In the genomic region with DNA sequence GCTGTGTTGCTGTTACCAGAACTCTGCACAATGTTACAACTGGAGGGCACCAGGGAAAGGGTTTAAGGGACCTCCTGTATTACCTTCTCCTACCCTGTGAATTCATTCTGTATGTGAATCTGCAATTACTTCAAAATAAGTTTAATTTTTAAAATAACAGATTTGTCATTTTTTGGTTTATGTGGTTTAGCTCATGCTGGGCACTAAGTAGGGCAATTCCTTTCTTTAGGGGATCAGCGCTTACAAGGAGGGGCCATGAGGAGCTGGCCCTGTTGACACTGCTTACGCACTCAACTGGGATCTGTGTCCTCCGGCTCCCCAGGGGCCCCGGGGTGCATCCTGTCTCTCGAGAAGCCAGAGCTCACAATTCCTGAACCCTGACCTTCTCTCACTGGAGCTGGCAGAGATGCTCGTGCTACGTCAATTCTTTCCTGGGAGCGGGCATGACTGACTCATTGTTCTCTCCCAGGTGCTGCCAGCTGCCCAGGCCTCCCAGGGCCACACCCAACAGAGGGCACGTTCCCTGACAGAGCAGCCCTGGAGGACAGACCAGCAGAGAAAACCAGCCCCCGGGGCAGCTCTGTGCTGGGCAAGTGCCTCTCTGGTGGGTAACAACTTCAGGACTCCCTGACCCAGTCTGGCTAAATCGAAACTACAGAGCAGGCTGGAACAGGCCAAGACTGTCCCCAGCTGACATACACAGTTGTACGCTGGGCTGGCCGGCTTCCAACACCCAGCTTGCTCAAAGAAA, we compare ENCODE assay signal across 9 cellular contexts. TPM values are rescaled to one million over a fixed set of nuclear protein-coding genes. Genes with fewer than 3 reads are reported as not detected.
A peak's percentile ranks its signal among the peaks of the same experiment; 100 is the strongest.
DNase-seq lines count a peak whose midpoint lies in the region; ATAC-seq and TF ChIP-seq lines count a peak whose summit lies in the region.
"Had no signal": no experiment of that assay in that cellular context is flagged by ENCODE, and none has a peak within 500 bp of the region (broad histone marks: within the 10 kb centered on the region; RNA-seq: fewer than 3 reads in every experiment).

No MANE protein-coding gene starts in this region.

- in situ Hi-C loops in GM23248 (cut with MboI): no loop called here

- ATAC-seq in WTC11 (no peak), left ventricle myocardium superior (peak; percentile 83), GM18909 (IDR thresholded peaks at IDR 0.05; ENCODE audit: poor library complexity, unreplicated experiment) (no peak)
- ATAC-seq in activated T-cell treated with anti-CD3 and anti-CD28 coated beads, Interleukin-2, amount 50 U/mL, for 72 hours (replicated peaks in 1 of 2): no peak

- H3K4me2 ChIP-seq in GM23248 (ENCODE audit: unreplicated experiment): peak overlapping the region; percentile 33

- DNase-seq in GM23248 (peak; percentile 81), WTC11 (ENCODE audit: low spot score) (no peak), left ventricle myocardium superior (peak; percentile 92), skeletal muscle cell (ENCODE audit: low read depth) (peak; percentile 47), KG1 (lab: John Stamatoyannopoulos, UW) (no peak), middle frontal gyrus (ENCODE audit: extremely low spot score, low spot score) (no peak)
- no peak for DNase-seq in activated T-cell treated with anti-CD3 and anti-CD28 coated beads, Interleukin-2, amount 50 U/mL, for 72 hours

- H3K27me3 ChIP-seq in GM23248 (replicated peaks; ENCODE audit: insufficient read depth): no peaks in the 10 kb centered on the region

- no peaks in the 10 kb centered on the region for H3K9me2 ChIP-seq in GM23248 (ENCODE audit: insufficient read depth)

- peak overlapping the region; percentile 60 for H3K27ac ChIP-seq in GM23248

- peak overlapping the region; percentile 52 for H3K9ac ChIP-seq in GM23248

- no peaks in the 10 kb centered on the region for H3K27me3 Mint-ChIP-seq in WTC11 (ENCODE audit: low read depth)
- peaks cover 7% of the 10 kb centered on the region for H3K27me3 Mint-ChIP-seq in activated T-cell treated with anti-CD3 and anti-CD28 coated beads, Interleukin-2, amount 50 U/mL, for 72 hours (ENCODE audit: low read depth)

- 0 out of 2 replicates have a peak, but pooled peaks cover 3% of the 10 kb centered on the region for H3K36me3 ChIP-seq in GM23248 (ENCODE audit: low read depth)

- H3K4me1 Mint-ChIP-seq in WTC11: peaks cover 96% of the 10 kb centered on the region
- no peaks in the 10 kb centered on the region for H3K4me1 Mint-ChIP-seq in activated T-cell treated with anti-CD3 and anti-CD28 coated beads, Interleukin-2, amount 50 U/mL, for 72 hours (ENCODE audit: low read depth)
- H3K4me1 Mint-ChIP-seq: central memory CD8-positive, alpha-beta T cell had no signal

- WGBS in GM23248 (ENCODE audit: low coverage in 1 of 2, low lambda C conversion rate in 2 of 2, missing lambda C conversion rate in 2 of 2), 2 experiments: 44 to 46% methylated on average over 12 to 13 of the region's 13 CpGs

- peaks cover 29% of the 10 kb centered on the region; the same call in 1 of the 2 replicates for H4K20me1 ChIP-seq in GM23248 (ENCODE audit: insufficient read depth)

- H3K4me3 ChIP-seq in GM23248: 0 out of 2 replicates have a peak overlapping the region, but pooled peaks have one; percentile 4
- H3K4me3 ChIP-seq in skeletal muscle cell (ENCODE audit: low read depth, low read length): no peak overlapping the region

- H2AFZ ChIP-seq in GM23248: no peak overlapping the region

- H3K9me3 ChIP-seq in GM23248 (ENCODE audit: low read depth): no peaks in the 10 kb centered on the region

- peaks cover 40% of the 10 kb centered on the region for H3K36me3 Mint-ChIP-seq in WTC11
- H3K36me3 Mint-ChIP-seq in activated T-cell treated with anti-CD3 and anti-CD28 coated beads, Interleukin-2, amount 50 U/mL, for 72 hours (ENCODE audit: insufficient read depth in 2 of 2): no peaks in the 10 kb centered on the region

- H3F3A ChIP-seq in GM23248 (ENCODE audit: insufficient read depth): no peaks in the 10 kb centered on the region; the same call in 1 of the 2 replicates

- H3K4me3 Mint-ChIP-seq in WTC11: no peak overlapping the region
- no peak overlapping the region for H3K4me3 Mint-ChIP-seq in activated T-cell treated with anti-CD3 and anti-CD28 coated beads, Interleukin-2, amount 50 U/mL, for 72 hours
- H3K4me3 Mint-ChIP-seq: central memory CD8-positive, alpha-beta T cell had no signal

- no peaks in the 10 kb centered on the region for H3K9me3 Mint-ChIP-seq in WTC11
- no peaks in the 10 kb centered on the region for H3K9me3 Mint-ChIP-seq in activated T-cell treated with anti-CD3 and anti-CD28 coated beads, Interleukin-2, amount 50 U/mL, for 72 hours
- H3K9me3 Mint-ChIP-seq: central memory CD8-positive, alpha-beta T cell had no signal

- intact Hi-C loops in left ventricle myocardium superior (cut with micrococcal nuclease): no loop called here

- POLR2A ChIA-PET in WTC11 (lab: Charles Lee): interaction anchor here (0.9 kb wide), 1 partner anchor 11 kb away, joined by 9 read pairs; no protein-coding TSS in a partner anchor

- peaks cover 11% of the 10 kb centered on the region; the same call in 1 of the 2 replicates for H3K4me1 ChIP-seq in GM23248 (ENCODE audit: insufficient read depth)

- H3K27ac Mint-ChIP-seq in WTC11: peak overlapping the region; percentile 68
- H3K27ac Mint-ChIP-seq in activated T-cell treated with anti-CD3 and anti-CD28 coated beads, Interleukin-2, amount 50 U/mL, for 72 hours: no peak overlapping the region

- CTCF ChIA-PET in WTC11 (lab: Charles Lee): interaction anchor here (1.6 kb wide), 1 partner anchor 75 kb away, joined by 3 read pairs; no protein-coding TSS in a partner anchor

- TF ChIP-seq CTCF in WTC11 (IDR thresholded peaks at IDR 0.05): no peak

- H3K79me2 ChIP-seq in GM23248 (ENCODE audit: insufficient read depth): peaks cover 99% of the 10 kb centered on the region

TF ChIP-seq in WTC11, 78 proteins besides CTCF, POLR2A, EP300 and RAD21:
- TF ChIP-seq ZBTB21 (CRISPR knock-in tag; IDR thresholded peaks at IDR 0.05; ENCODE audit: borderline replicate concordance): no peak
- no peak for TF ChIP-seq TCF7 (CRISPR knock-in tag; IDR thresholded peaks at IDR 0.05; ENCODE audit: low read depth)
- TF ChIP-seq JAZF1 (CRISPR knock-in tag; IDR thresholded peaks at IDR 0.05): no peak
- TF ChIP-seq, protein P1, sequence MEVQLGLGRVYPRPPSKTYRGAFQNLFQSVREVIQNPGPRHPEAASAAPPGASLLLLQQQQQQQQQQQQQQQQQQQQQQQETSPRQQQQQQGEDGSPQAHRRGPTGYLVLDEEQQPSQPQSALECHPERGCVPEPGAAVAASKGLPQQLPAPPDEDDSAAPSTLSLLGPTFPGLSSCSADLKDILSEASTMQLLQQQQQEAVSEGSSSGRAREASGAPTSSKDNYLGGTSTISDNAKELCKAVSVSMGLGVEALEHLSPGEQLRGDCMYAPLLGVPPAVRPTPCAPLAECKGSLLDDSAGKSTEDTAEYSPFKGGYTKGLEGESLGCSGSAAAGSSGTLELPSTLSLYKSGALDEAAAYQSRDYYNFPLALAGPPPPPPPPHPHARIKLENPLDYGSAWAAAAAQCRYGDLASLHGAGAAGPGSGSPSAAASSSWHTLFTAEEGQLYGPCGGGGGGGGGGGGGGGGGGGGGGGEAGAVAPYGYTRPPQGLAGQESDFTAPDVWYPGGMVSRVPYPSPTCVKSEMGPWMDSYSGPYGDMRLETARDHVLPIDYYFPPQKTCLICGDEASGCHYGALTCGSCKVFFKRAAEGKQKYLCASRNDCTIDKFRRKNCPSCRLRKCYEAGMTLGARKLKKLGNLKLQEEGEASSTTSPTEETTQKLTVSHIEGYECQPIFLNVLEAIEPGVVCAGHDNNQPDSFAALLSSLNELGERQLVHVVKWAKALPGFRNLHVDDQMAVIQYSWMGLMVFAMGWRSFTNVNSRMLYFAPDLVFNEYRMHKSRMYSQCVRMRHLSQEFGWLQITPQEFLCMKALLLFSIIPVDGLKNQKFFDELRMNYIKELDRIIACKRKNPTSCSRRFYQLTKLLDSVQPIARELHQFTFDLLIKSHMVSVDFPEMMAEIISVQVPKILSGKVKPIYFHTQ (CRISPR knock-in tag; IDR thresholded peaks at IDR 0.05): no peak
TF ChIP-seq in WTC11: peak in this region for 0.

RNA-seq across cellular contexts. Expression of a gene that starts 36.8 kb away (rescaled TPM):
- total RNA-seq in GM23248 (2014; rRNA removed; shearing (Covaris generic)): 59.3 and 65.5 TPM in 2 replicates
- polyA plus RNA-seq in GM23248 (2016; fragmentation: Nextera tagmentation; extraction: Ambion mirVana): 52.0 and 54.5 TPM in 2 replicates
- total RNA-seq in WTC11 (2021): 175 to 191 TPM (median 181 TPM) in 3 replicates
- total RNA-seq in left ventricle myocardium superior: 29.3 TPM
- 1 to 10 TPM in 1 of 2 donors, under 1 TPM in 1; 0.72 to 2.5 TPM for total RNA-seq in activated T-cell treated with anti-CD3 and anti-CD28 coated beads, Interleukin-2, amount 50 U/mL, for 72 hours

Comparison
In these comparisons a context has a peak if more than half of its experiments do, and no peak if none do; other contexts are left out.
1. DNase-seq: peak in GM23248 (single experiment), left ventricle myocardium superior (single experiment) and skeletal muscle cell (single experiment); none in WTC11 (single experiment), activated T-cell treated with anti-CD3 and anti-CD28 coated beads, Interleukin-2, amount 50 U/mL, for 72 hours (0 of 2), KG1 (single experiment) and middle frontal gyrus (single experiment).